ENCODE assay signal across 13 cellular contexts in genomic region chr7:92646966-92647625, GRCh38. TPM values are rescaled to one million over a fixed set of nuclear protein-coding genes. Genes with fewer than 3 reads are reported as not detected.
DNase-seq lines count a peak whose midpoint lies in the region; ATAC-seq, FAIRE-seq and TF ChIP-seq lines count a peak whose summit lies in the region.
"Had no signal": no experiment of that assay in that cellular context is flagged by ENCODE, and none has a peak within 500 bp of the region (broad histone marks: within the 10 kb centered on the region; RNA-seq: fewer than 3 reads in every experiment).

No MANE protein-coding gene starts in this region.

- H3K4me3 ChIP-seq in hepatocyte (no peak overlapping the region), stomach (no peak overlapping the region)
- H3K4me3 ChIP-seq: cardiac muscle cell, Peyer's patch had no signal

- no peak for DNase-seq in GM18507 (ENCODE audit: extremely low spot score, insufficient read length, low read depth)
- no peak for DNase-seq in hepatocyte (ENCODE audit: low spot score)
- no peak for DNase-seq in GM19240 (ENCODE audit: insufficient read length, low spot score)
- DNase-seq in stomach: no peak
- DNase-seq in COLO668 (lab: John Stamatoyannopoulos, UW; ENCODE audit: unreplicated experiment): no peak
- DNase-seq: activated CD4-positive, alpha-beta T cell treated with anti-CD3 and anti-CD28 coated beads for 48 hours; foreskin fibroblast; NCI-H187; Peyer's patch had no signal

- H3K4me1 ChIP-seq in hepatocyte (ENCODE audit: insufficient read depth): peaks cover 26% of the 10 kb centered on the region
- peaks cover 3 to 37% (median 29%) of the 10 kb centered on the region in 4 donors for H3K4me1 ChIP-seq in stomach

- no peaks in the 10 kb centered on the region for H3K9me2 ChIP-seq in hepatocyte (replicated peaks; ENCODE audit: insufficient read depth)

- TF ChIP-seq EP300 in stomach (IDR thresholded peaks at IDR 0.05): no peak

- TF ChIP-seq POLR2A in stomach (IDR thresholded peaks at IDR 0.05): no peak

- intact Hi-C loops in stomach (cut with DNase I; ENCODE audit: low total_unique reads): no loop called here

- ATAC-seq in GM21447 (IDR thresholded peaks at IDR 0.05; ENCODE audit: unreplicated experiment) (peak; percentile 42), HG03571 (IDR thresholded peaks at IDR 0.05; ENCODE audit: unreplicated experiment) (peak; percentile 70), GM19324 (IDR thresholded peaks at IDR 0.05; ENCODE audit: low FRiP score, unreplicated experiment) (no peak)

- H4K20me1 ChIP-seq in hepatocyte (ENCODE audit: insufficient read depth, poor library complexity, severe bottlenecking): no peaks in the 10 kb centered on the region

- WGBS in hepatocyte (ENCODE audit: low lambda C conversion rate, missing lambda C conversion rate): 85% methylated on average over 5 of the region's 5 CpGs
- WGBS in stomach, 5 donors: 67 to 73% (median 68%) methylated on average over 5 of the region's 5 CpGs

- H3K36me3 ChIP-seq in hepatocyte (replicated peaks; ENCODE audit: insufficient read depth, low read depth) (no peaks in the 10 kb centered on the region), stomach (no peaks in the 10 kb centered on the region)
- H3K36me3 ChIP-seq: cardiac muscle cell, Peyer's patch had no signal

- no peaks in the 10 kb centered on the region for H3K27me3 ChIP-seq in hepatocyte
- no peaks in the 10 kb centered on the region for H3K27me3 ChIP-seq in stomach
- H3K27me3 ChIP-seq: cardiac muscle cell, Peyer's patch had no signal

- no peak overlapping the region for H3K4me2 ChIP-seq in hepatocyte

- H3K27ac ChIP-seq in hepatocyte (peak overlapping the region; percentile 82), stomach (no peak overlapping the region)

- no peak overlapping the region for H2AFZ ChIP-seq in hepatocyte

- FAIRE-seq in GM18507 (lab: Jason Lieb, UNC): peak; percentile 56

- TF ChIP-seq CTCF in hepatocyte (IDR thresholded peaks at IDR 0.05; ENCODE audit: poor library complexity) (no peak), stomach (IDR thresholded peaks at IDR 0.05) (no peak)

- no peaks in the 10 kb centered on the region for H3K9me3 ChIP-seq in hepatocyte (ENCODE audit: low read depth)
- H3K9me3 ChIP-seq in stomach: no peaks in the 10 kb centered on the region
- H3K9me3 ChIP-seq: Peyer's patch had no signal

- peaks cover 17% of the 10 kb centered on the region for H3K79me2 ChIP-seq in hepatocyte

RNA-seq across cellular contexts. Expression of gene FAM133B, which starts 56.9 kb away (rescaled TPM):
- total RNA-seq in hepatocyte: 24.1 and 28.2 TPM in 2 replicates
- 29.8 and 38.8 TPM in 2 replicates for polyA plus RNA-seq in hepatocyte
- 10 to 100 TPM; 10.5 to 48.3 (median 29.7) TPM for total RNA-seq in stomach
- 10 to 100 TPM; 13.4 to 53.8 (median 17.0) TPM for polyA plus RNA-seq in stomach
